Comparison of ENCODE assay signal across 15 cellular contexts in the genomic region with DNA sequence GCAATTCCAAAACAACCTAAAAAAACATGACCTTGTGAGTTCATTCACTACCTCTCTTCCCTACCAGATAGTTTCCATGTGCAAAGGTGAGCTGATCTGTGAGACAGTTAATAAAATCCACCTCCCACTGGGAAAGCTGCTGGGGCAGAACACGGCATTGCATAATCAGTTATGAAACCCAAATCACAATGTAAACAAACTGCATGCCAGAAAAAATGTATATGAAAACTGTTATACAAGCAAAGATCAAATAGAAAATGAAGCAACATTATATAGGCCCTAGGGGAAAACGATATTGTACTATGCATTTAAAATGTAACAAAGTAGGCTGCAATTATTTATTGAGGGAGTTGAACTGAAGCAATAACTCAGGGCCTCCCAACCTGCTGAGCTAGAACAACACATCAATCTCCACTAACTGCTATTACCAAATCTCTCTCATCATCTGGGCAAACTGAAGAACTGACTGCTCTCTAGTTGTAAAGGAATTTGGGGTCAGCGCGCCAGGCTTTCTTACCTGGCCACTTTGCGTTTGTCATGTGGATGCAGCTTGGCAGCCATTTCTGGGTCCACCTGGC. TPM values are rescaled to one million over a fixed set of nuclear protein-coding genes. Genes with fewer than 3 reads are reported as not detected.
DNase-seq lines count a peak whose midpoint lies in the region; ATAC-seq, FAIRE-seq and TF ChIP-seq lines count a peak whose summit lies in the region.
"Had no signal": no experiment of that assay in that cellular context is flagged by ENCODE, and none has a peak within 500 bp of the region (broad histone marks: within the 10 kb centered on the region; RNA-seq: fewer than 3 reads in every experiment).

No MANE protein-coding gene starts in this region.

- no peak overlapping the region for H3K4me3 ChIP-seq in A549
- no peak overlapping the region for H3K4me3 ChIP-seq in PC-9
- H3K4me3 ChIP-seq: gastrocnemius medialis, lung, thoracic aorta had no signal

- ATAC-seq in A549 (no peak), GM18873 (IDR thresholded peaks at IDR 0.05; ENCODE audit: low FRiP score, unreplicated experiment) (no peak)
- ATAC-seq: activated T-cell treated with anti-CD3 and anti-CD28 coated beads, Interleukin-2, amount 50 U/mL, for 72 hours; gastrocnemius medialis had no signal

- H3K4me1 ChIP-seq in A549, result peaks cover 17% of the 10 kb centered on the region
- peaks cover 37% of the 10 kb centered on the region for H3K4me1 ChIP-seq in PC-9 (replicated peaks; ENCODE audit: insufficient read depth)
- H3K4me1 ChIP-seq: gastrocnemius medialis had no signal

- TF ChIP-seq POLR2A in A549 (IDR thresholded peaks at IDR 0.05; ENCODE audit: low read length), result no peak

- H2AFZ ChIP-seq in PC-9, result no peak overlapping the region

- POLR2A ChIA-PET in A549 (lab: Yijun Ruan, JAX) (no interaction called here), PC-9 (lab: Charles Lee; ENCODE audit: unreplicated experiment) (interaction anchor here (0.6 to 0.7 kb wide), 3 partner anchors 50 to 1010 kb away, joined by 3 to 4 read pairs (median 3); partner anchors contain the start of gene CITED4)

- peaks cover 35% of the 10 kb centered on the region for H3F3A ChIP-seq in PC-9 (ENCODE audit: insufficient read depth, low read depth)

- H3K4me2 ChIP-seq in A549 (peak overlapping the region; percentile 48), PC-9 (peak overlapping the region; percentile 46)

- no peak for FAIRE-seq in A549 (lab: Jason Lieb, UNC)

- H3K9me3 ChIP-seq in A549 (no peaks in the 10 kb centered on the region), PC-9 (ENCODE audit: insufficient read depth, low read depth) (no peaks in the 10 kb centered on the region)
- H3K9me3 ChIP-seq: gastrocnemius medialis, thoracic aorta had no signal

- TF ChIP-seq EP300 in A549 (IDR thresholded peaks at IDR 0.05), result no peak; a peak in 1 of 5 replicates

- no peaks in the 10 kb centered on the region for H3K27me3 ChIP-seq in PC-9 (ENCODE audit: insufficient read depth, low read depth)
- H3K27me3 ChIP-seq: gastrocnemius medialis had no signal

- 64% methylated on average over 5 of the region's 5 CpGs for WGBS in A549 (ENCODE audit: missing lambda C conversion rate)

- intact Hi-C loops in PC-9 (cut with micrococcal nuclease; ENCODE audit: unreplicated experiment), result no loop called here

- peaks cover 26% of the 10 kb centered on the region for H3K79me2 ChIP-seq in PC-9 (ENCODE audit: low read depth)

- DNase-seq in A549 (ENCODE audit: low read depth in 1 of 2, low spot score in 1 of 2), result no peak
- peak; percentile 55 for DNase-seq in NCI-H1105 (lab: John Stamatoyannopoulos, UW)
- DNase-seq in PC-9, result peak; percentile 22 to 96
- peak; percentile 47 for DNase-seq in iris pigment epithelial cell (ENCODE audit: low read depth)
- DNase-seq in germinal center (ENCODE audit: low spot score), result no peak
- DNase-seq in nucleus accumbens (lab: John Stamatoyannopoulos, UW), result no peak
- DNase-seq in SW 1271 (lab: John Stamatoyannopoulos, UW), result no peak
- DNase-seq: activated CD4-positive, CD25-positive, alpha-beta regulatory T cell; activated T-cell treated with anti-CD3 and anti-CD28 coated beads, Interleukin-2, amount 50 U/mL, for 72 hours; gastrocnemius medialis; HCEC 1CT; posterior cingulate gyrus had no signal

- TF ChIP-seq RAD21 in A549 (conservative IDR thresholded peaks at IDR 0.05 in 1 of 2, IDR thresholded peaks at IDR 0.05 in 1 of 2), result no peak

- no TSS peak for BruUV-seq in PC-9 (replicated peaks; lab: Mats Ljungman, UMichigan)

- CTCF ChIA-PET in A549 (lab: Yijun Ruan, JAX), result interaction anchor here (1.2 kb wide), 1 partner anchor 67 kb away, joined by 3 read pairs; no protein-coding TSS in a partner anchor
- CTCF ChIA-PET in PC-9 (lab: Charles Lee), result interaction anchor here (1.0 kb wide), 1 partner anchor 50 kb away, joined by 8 read pairs; the partner anchor contains the start of gene MYCL

- H3K36me3 ChIP-seq in PC-9 (ENCODE audit: low read depth), result peaks cover 24% of the 10 kb centered on the region

- no peaks in the 10 kb centered on the region for H3K9me2 ChIP-seq in PC-9 (ENCODE audit: insufficient read depth)

- peaks cover 42% of the 10 kb centered on the region for H4K20me1 ChIP-seq in PC-9 (ENCODE audit: insufficient read depth)

- H3K27ac ChIP-seq in A549, result no peak overlapping the region
- peak overlapping the region; percentile 83 for H3K27ac ChIP-seq in PC-9
- H3K27ac ChIP-seq: gastrocnemius medialis, thoracic aorta had no signal

- TF ChIP-seq CTCF in A549 (IDR thresholded peaks at IDR 0.05) (no peak), PC-9 (conservative IDR thresholded peaks at IDR 0.05) (no peak)

TF ChIP-seq in A549, 52 proteins besides CTCF, POLR2A, EP300 and RAD21:
- peak; percentile 84 to 87 for TF ChIP-seq CEBPB (IDR thresholded peaks at IDR 0.05)
- no peak for TF ChIP-seq HDAC2 (IDR thresholded peaks at IDR 0.05)

RNA-seq across cellular contexts. Expression of gene TRIT1, which starts 31.0 kb away (rescaled TPM):
- polyA plus RNA-seq in A549 (2011; rRNA removed), result 22.8 and 25.3 TPM in 2 replicates
- 7.3 and 8.2 TPM in 2 replicates for polyA plus RNA-seq in A549 (2012; cell fraction: cytosol; rRNA removed)
- polyA plus RNA-seq in A549 (2012; cell fraction: nucleus; rRNA removed), result 8.3 and 8.8 TPM in 2 replicates
- 13.6 to 15.0 TPM (median 13.9 TPM) in 3 replicates for polyA plus RNA-seq in A549 (2017; fragmentation: RNase III; extraction: RNeasy Plus Mini Kit Qiagen cat#74134 plus additional on column Dnase treatment)
- polyA minus RNA-seq in A549 (2011; rRNA and poly(A)+ RNA removed), result 12.8 and 17.8 TPM in 2 replicates
- 36.5 and 38.5 TPM in 2 replicates for total RNA-seq in PC-9 (2021)

RNA-seq across cellular contexts. Expression of gene MYCL, which starts 49.4 kb away (rescaled TPM):
- polyA plus RNA-seq in A549 (2011; rRNA removed) (1.3 and 1.5 TPM in 2 replicates), A549 (2017; fragmentation: RNase III; extraction: RNeasy Plus Mini Kit Qiagen cat#74134 plus additional on column Dnase treatment) (0.62 to 0.68 TPM (median 0.67 TPM) in 3 replicates)
- 0.63 and 0.92 TPM in 2 replicates for polyA plus RNA-seq in A549 (2012; cell fraction: cytosol; rRNA removed)
- 0.52 and 0.82 TPM in 2 replicates for polyA plus RNA-seq in A549 (2012; cell fraction: nucleus; rRNA removed)
- polyA minus RNA-seq in A549 (2011; rRNA and poly(A)+ RNA removed), result 1.7 and 2.0 TPM in 2 replicates
- total RNA-seq in PC-9 (2021), result 3.8 and 6.2 TPM in 2 replicates

Comparison
In these comparisons a context has a peak if more than half of its experiments do, and no peak if none do; other contexts are left out.
1. DNase-seq: peak in NCI-H1105 (single experiment), PC-9 (2 of 2) and iris pigment epithelial cell (single experiment); none in A549 (0 of 2), germinal center (single experiment), nucleus accumbens (0 of 56) and SW 1271 (0 of 2).